In the genomic region with DNA sequence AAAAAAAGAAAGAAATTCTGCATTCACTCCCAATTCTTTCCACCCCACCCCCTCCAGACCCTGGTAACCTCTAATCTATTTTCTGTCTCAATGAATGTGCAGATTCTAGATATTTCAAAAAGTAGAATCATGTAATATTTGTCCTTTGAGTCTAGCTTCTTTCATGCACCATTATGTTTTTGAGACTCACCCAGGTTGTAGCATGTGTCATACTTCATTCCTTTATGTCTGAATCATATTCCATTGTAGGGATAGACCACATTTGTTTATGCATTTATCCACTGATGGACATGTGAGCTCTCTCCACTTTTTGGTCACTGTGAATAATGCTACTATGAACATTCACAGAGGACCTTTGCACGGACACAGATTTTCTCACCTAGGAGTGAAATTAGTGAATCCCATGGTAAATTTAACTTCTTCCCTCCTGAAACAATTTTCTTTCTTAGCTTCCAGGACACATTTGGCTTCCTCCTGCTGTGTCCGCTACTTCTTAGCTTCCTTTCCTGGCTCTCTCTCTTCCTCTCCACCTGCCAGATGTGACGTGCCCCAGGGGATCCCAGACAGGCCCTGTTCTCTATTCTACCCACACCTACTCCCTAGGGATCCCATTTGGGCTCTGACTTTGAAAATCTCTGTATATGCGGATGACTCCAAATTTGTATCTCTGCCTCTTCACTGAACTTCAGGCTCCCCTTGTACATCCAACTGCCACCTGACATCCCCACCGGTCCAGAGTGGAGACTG, we compare ENCODE assay signal across 12 cellular contexts. TPM values are rescaled to one million over a fixed set of nuclear protein-coding genes. Genes with fewer than 3 reads are reported as not detected.
DNase-seq lines count a peak whose midpoint lies in the region; ATAC-seq and TF ChIP-seq lines count a peak whose summit lies in the region.
"Had no signal": no experiment of that assay in that cellular context is flagged by ENCODE, and none has a peak within 500 bp of the region (broad histone marks: within the 10 kb centered on the region; RNA-seq: fewer than 3 reads in every experiment).

No MANE protein-coding gene starts in this region.

- H3K4me2 ChIP-seq in GM23248 (ENCODE audit: unreplicated experiment) = no peak overlapping the region

- H3K27me3 ChIP-seq in GM23248 (replicated peaks; ENCODE audit: insufficient read depth) (peaks cover 10% of the 10 kb centered on the region; the same call in 1 of the 2 replicates), Panc1 (ENCODE audit: control insufficient read depth, insufficient read depth, low read length) (no peaks in the 10 kb centered on the region), gastrocnemius medialis (no peaks in the 10 kb centered on the region), right cardiac atrium (ENCODE audit: control insufficient read depth, insufficient read depth) (no peaks in the 10 kb centered on the region)
- H3K27me3 ChIP-seq: transverse colon had no signal

- intact Hi-C loops in Panc1 (cut with micrococcal nuclease; ENCODE audit: unreplicated experiment) = no loop called here
- intact Hi-C loops in gastrocnemius medialis (cut with DNase I; ENCODE audit: low total_unique reads) = no loop called here
- intact Hi-C loops in right cardiac atrium (cut with DNase I) = no loop called here

- H3K27ac ChIP-seq in GM23248 (no peak overlapping the region), Panc1 (ENCODE audit: low read length) (peak overlapping the region; percentile 4; the same call in 1 of the 2 replicates), epithelial cell of prostate (peak overlapping the region; percentile 27), gastrocnemius medialis (peak overlapping the region; percentile 75 to 85 (median 82)), right cardiac atrium (ENCODE audit: low read length) (no peak overlapping the region)
- H3K27ac ChIP-seq: cardiac muscle cell, transverse colon had no signal

- no peaks in the 10 kb centered on the region for H4K20me1 ChIP-seq in GM23248 (ENCODE audit: insufficient read depth)

- H3K4me3 ChIP-seq in GM23248 = no peak overlapping the region
- H3K4me3 ChIP-seq in Panc1 (ENCODE audit: low read depth in 2 of 2, low read length in 2 of 2) = no peak overlapping the region
- H3K4me3 ChIP-seq in gastrocnemius medialis = no peak overlapping the region
- H3K4me3 ChIP-seq in right cardiac atrium (ENCODE audit: low read length) = no peak overlapping the region
- H3K4me3 ChIP-seq: cardiac muscle cell, transverse colon had no signal

- peak; percentile 39 to 43 for TF ChIP-seq POLR2A in gastrocnemius medialis (IDR thresholded peaks at IDR 0.05)

- peaks cover 7% of the 10 kb centered on the region; the same call in 1 of the 2 replicates for H3F3A ChIP-seq in GM23248 (ENCODE audit: insufficient read depth)

- in situ Hi-C loops in GM23248 (cut with MboI) (no loop called here), Panc1 (cut with HindIII; ENCODE audit: low pct_unique_long_range_greater_than_20kb, low sequenced_read_pairs) (no loop called here), gastrocnemius medialis (cut with MboI; ENCODE audit: low sequenced_read_pairs in 4 of 4) (no loop called here)

- H3K9me2 ChIP-seq in GM23248 (ENCODE audit: insufficient read depth) = no peaks in the 10 kb centered on the region

- TSS peak; percentile 71 for BruUV-seq in Panc1 (replicated peaks; lab: Mats Ljungman, UMichigan)

- POLR2A ChIA-PET in Panc1 (lab: Charles Lee) = interaction anchor here (0.6 kb wide), 1 partner anchor 24 kb away, joined by 10 read pairs; no protein-coding TSS in a partner anchor

- H2AFZ ChIP-seq in GM23248 = no peak overlapping the region

- peak; percentile 86 for DNase-seq in GM23248
- DNase-seq in Panc1 (ENCODE audit: low read depth, low spot score) = peak; percentile 91
- DNase-seq in epithelial cell of prostate (ENCODE audit: low read depth, low spot score) = peak; percentile 61
- peak in 1 of 2 donors; percentile 61 for DNase-seq in gastrocnemius medialis
- no peak for DNase-seq in activated T-cell treated with anti-CD3 and anti-CD28 coated beads, Interleukin-2, amount 50 U/mL, for 48 hours
- no peak for DNase-seq in right cardiac atrium
- DNase-seq in cerebellar nuclear complex (lab: John Stamatoyannopoulos, UW) = no peak
- DNase-seq: activated CD4-positive, alpha-beta T cell treated with anti-CD3 and anti-CD28 coated beads, Interleukin-2, amount 50 U/mL, for 1 hour; NCI-H774; transverse colon had no signal

- H3K9me3 ChIP-seq in GM23248 (ENCODE audit: low read depth) = no peaks in the 10 kb centered on the region
- H3K9me3 ChIP-seq in Panc1 (ENCODE audit: control insufficient read depth, insufficient read depth, low read depth, low read length) = no peaks in the 10 kb centered on the region
- no peaks in the 10 kb centered on the region for H3K9me3 ChIP-seq in gastrocnemius medialis
- H3K9me3 ChIP-seq in right cardiac atrium (ENCODE audit: control insufficient read depth, low read length) = peaks cover 2% of the 10 kb centered on the region
- H3K9me3 ChIP-seq: transverse colon had no signal

- TF ChIP-seq CTCF in Panc1 (IDR thresholded peaks at IDR 0.05) = no peak
- no peak for TF ChIP-seq CTCF in gastrocnemius medialis (IDR thresholded peaks at IDR 0.05 in 4 of 5, conservative IDR thresholded peaks at IDR 0.05 in 1 of 5)

- H3K4me1 ChIP-seq in GM23248 (ENCODE audit: insufficient read depth) (peaks cover 13% of the 10 kb centered on the region), Panc1 (ENCODE audit: control insufficient read depth, insufficient read depth, low read length) (peaks cover 4% of the 10 kb centered on the region; the same call in 1 of the 2 replicates), gastrocnemius medialis (peaks cover 4 to 11% of the 10 kb centered on the region in 2 donors), right cardiac atrium (ENCODE audit: control insufficient read depth, insufficient read depth, low read length) (no peaks in the 10 kb centered on the region)
- H3K4me1 ChIP-seq: transverse colon had no signal

- ATAC-seq in Panc1 (peak; percentile 93), gastrocnemius medialis (peak; percentile 89 to 94), HG02759 (IDR thresholded peaks at IDR 0.05; ENCODE audit: unreplicated experiment) (no peak), right cardiac atrium (no peak)

- no peak overlapping the region for H3K9ac ChIP-seq in GM23248

- H3K79me2 ChIP-seq in GM23248 (ENCODE audit: insufficient read depth) = no peaks in the 10 kb centered on the region

- H3K36me3 ChIP-seq in GM23248 (ENCODE audit: low read depth) (no peaks in the 10 kb centered on the region), Panc1 (ENCODE audit: control insufficient read depth, insufficient read depth, low read length) (no peaks in the 10 kb centered on the region), gastrocnemius medialis (no peaks in the 10 kb centered on the region)
- H3K36me3 ChIP-seq: cardiac muscle cell, transverse colon had no signal

- CTCF ChIA-PET in Panc1 (lab: Charles Lee) = interaction anchor here (1.1 kb wide), 1 partner anchor 240 kb away, joined by 5 read pairs; no protein-coding TSS in a partner anchor

- 33 to 37% methylated on average over 5 of the region's 5 CpGs for WGBS in GM23248 (ENCODE audit: low coverage in 1 of 2, low lambda C conversion rate in 2 of 2, missing lambda C conversion rate in 2 of 2), 2 experiments
- WGBS in right cardiac atrium = 62% methylated on average over 5 of the region's 5 CpGs

RNA-seq across cellular contexts. Expression of a gene that starts 24.0 kb away (rescaled TPM):
- total RNA-seq in GM23248 (2014; rRNA removed; shearing (Covaris generic)) = 30.6 and 31.1 TPM in 2 replicates
- polyA plus RNA-seq in GM23248 (2016; fragmentation: Nextera tagmentation; extraction: Ambion mirVana) (7.0 TPM in 2 replicates), right cardiac atrium (10.8 TPM)
- total RNA-seq in Panc1 (2021; ENCODE audit: unreplicated experiment) (36.6 TPM), gastrocnemius medialis (10 to 100 TPM; 25.6 to 41.0 (median 33.5) TPM), right cardiac atrium (10 to 100 TPM; 37.3 to 44.1 (median 38.5) TPM)
- 17.6 TPM for polyA plus RNA-seq in Panc1 (2012; ENCODE audit: insufficient read length)

Comparison
In these comparisons a context has a peak if more than half of its experiments do, and no peak if none do; other contexts are left out.
1. DNase-seq: peak in GM23248 (single experiment), Panc1 (single experiment) and epithelial cell of prostate (single experiment); none in activated T-cell treated with anti-CD3 and anti-CD28 coated beads, Interleukin-2, amount 50 U/mL, for 48 hours (0 of 2), right cardiac atrium (0 of 3) and cerebellar nuclear complex (0 of 2).
2. H3K27ac ChIP-seq: peak in Panc1 (single experiment), epithelial cell of prostate (single experiment) and gastrocnemius medialis (4 of 4); none in GM23248 (single experiment) and right cardiac atrium (single experiment).
3. ATAC-seq: peak in Panc1 (single experiment) and gastrocnemius medialis (2 of 2); none in HG02759 (single experiment) and right cardiac atrium (0 of 2).